8 cellular contexts compared by ENCODE assay signal in genomic region chr5:80961376-80962281, GRCh38. TPM values are rescaled to one million over a fixed set of nuclear protein-coding genes. Genes with fewer than 3 reads are reported as not detected.
DNase-seq lines count a peak whose midpoint lies in the region; ATAC-seq and TF ChIP-seq lines count a peak whose summit lies in the region.

No MANE protein-coding gene starts in this region.

- peaks cover 7% of the 10 kb centered on the region for H3K27me3 Mint-ChIP-seq in activated T-cell treated with anti-CD3 and anti-CD28 coated beads, Interleukin-2, amount 50 U/mL, for 72 hours (ENCODE audit: low read depth)

- peak overlapping the region; percentile 94 for H3K4me2 ChIP-seq in hepatocyte

- H3K4me3 ChIP-seq in HUES48 (ENCODE audit: low read depth, low read length), result peak overlapping the region; percentile 79
- H3K4me3 ChIP-seq in hepatocyte, result peak overlapping the region; percentile 47
- H3K4me3 ChIP-seq in skeletal muscle tissue (ENCODE audit: low read length in 3 of 3), result peak overlapping the region; percentile 57 to 69 (median 65)

- H3K9me3 Mint-ChIP-seq in activated T-cell treated with anti-CD3 and anti-CD28 coated beads, Interleukin-2, amount 50 U/mL, for 72 hours, result no peaks in the 10 kb centered on the region

- peaks cover 8 to 9% of the 10 kb centered on the region in 2 donors for H3K36me3 Mint-ChIP-seq in activated T-cell treated with anti-CD3 and anti-CD28 coated beads, Interleukin-2, amount 50 U/mL, for 72 hours (ENCODE audit: insufficient read depth in 2 of 2)

- H3K27ac ChIP-seq in HUES48 (ENCODE audit: low read depth, low read length) (no peak overlapping the region), hepatocyte (no peak overlapping the region), skeletal muscle tissue (ENCODE audit: low read depth, low read length) (peak overlapping the region; percentile 63)

- DNase-seq in activated T-cell treated with anti-CD3 and anti-CD28 coated beads, Interleukin-2, amount 50 U/mL, for 72 hours, result peak; percentile 56 to 68
- DNase-seq in hepatocyte (ENCODE audit: low spot score) (no peak), GM13977 (ENCODE audit: low spot score) (no peak), cerebellar nuclear complex (lab: John Stamatoyannopoulos, UW) (no peak), epidermal melanocyte (ENCODE audit: insufficient read length, low spot score) (no peak), foreskin melanocyte (no peak)

- H3K9ac ChIP-seq in HUES48 (ENCODE audit: low read depth, low read length) (peak overlapping the region; percentile 46), skeletal muscle tissue (ENCODE audit: low read depth in 1 of 3, low read length in 3 of 3) (peak overlapping the region in 2 of 3 donors; percentile 47 to 75)

- in situ Hi-C loops in GM13977 (cut with MboI; ENCODE audit: low pct_unique_long_range_greater_than_20kb, low sequenced_read_pairs, unreplicated experiment), result no loop called here

- TF ChIP-seq CTCF in hepatocyte (IDR thresholded peaks at IDR 0.05; ENCODE audit: poor library complexity) (no peak), GM13977 (IDR thresholded peaks at IDR 0.05; ENCODE audit: extremely low read depth, insufficient read depth, missing control alignments) (no peak)

- 26% methylated on average over 18 of the region's 18 CpGs for WGBS in hepatocyte (ENCODE audit: low lambda C conversion rate, missing lambda C conversion rate)

- no peaks in the 10 kb centered on the region for H4K20me1 ChIP-seq in hepatocyte (ENCODE audit: insufficient read depth, poor library complexity, severe bottlenecking)

- peaks cover 57% of the 10 kb centered on the region for H3K4me1 Mint-ChIP-seq in activated T-cell treated with anti-CD3 and anti-CD28 coated beads, Interleukin-2, amount 50 U/mL, for 72 hours (ENCODE audit: low read depth)

- peak overlapping the region; percentile 17 for H3K27ac Mint-ChIP-seq in activated T-cell treated with anti-CD3 and anti-CD28 coated beads, Interleukin-2, amount 50 U/mL, for 72 hours

- H3K79me2 ChIP-seq in hepatocyte, result no peaks in the 10 kb centered on the region

- H2AFZ ChIP-seq in hepatocyte, result peak overlapping the region; percentile 36

- H3K27me3 ChIP-seq in HUES48 (ENCODE audit: control insufficient read depth, insufficient read depth, low read length), result peaks cover 28% of the 10 kb centered on the region
- H3K27me3 ChIP-seq in hepatocyte, result peaks cover 58% of the 10 kb centered on the region
- peaks cover 22 to 27% (median 27%) of the 10 kb centered on the region in 3 donors for H3K27me3 ChIP-seq in skeletal muscle tissue (ENCODE audit: control insufficient read depth in 3 of 3, insufficient read depth in 3 of 3, low read length in 3 of 3)

- H3K9me2 ChIP-seq in hepatocyte (replicated peaks; ENCODE audit: insufficient read depth), result no peaks in the 10 kb centered on the region

- peak; percentile 65 for ATAC-seq in activated T-cell treated with anti-CD3 and anti-CD28 coated beads, Interleukin-2, amount 50 U/mL, for 72 hours (replicated peaks in 1 of 2)

- H3K9me3 ChIP-seq in HUES48 (ENCODE audit: control insufficient read depth, insufficient read depth, low read length) (no peaks in the 10 kb centered on the region), hepatocyte (ENCODE audit: low read depth) (no peaks in the 10 kb centered on the region), skeletal muscle tissue (ENCODE audit: control insufficient read depth in 3 of 3, low read length in 3 of 3) (no peaks in the 10 kb centered on the region)

- H3K4me1 ChIP-seq in HUES48 (ENCODE audit: control insufficient read depth, insufficient read depth, low read length) (peaks cover 66% of the 10 kb centered on the region), hepatocyte (ENCODE audit: insufficient read depth) (peaks cover 2% of the 10 kb centered on the region), skeletal muscle tissue (ENCODE audit: control insufficient read depth in 3 of 3, insufficient read depth in 3 of 3, low read length in 3 of 3) (peaks cover 0 to 8% (median 7%) of the 10 kb centered on the region in 3 donors)

- H3K36me3 ChIP-seq in HUES48 (ENCODE audit: control insufficient read depth, insufficient read depth, low read length) (no peaks in the 10 kb centered on the region), hepatocyte (replicated peaks; ENCODE audit: insufficient read depth, low read depth) (no peaks in the 10 kb centered on the region), skeletal muscle tissue (ENCODE audit: control insufficient read depth in 3 of 3, insufficient read depth in 3 of 3, low read length in 3 of 3) (no peaks in the 10 kb centered on the region)

- peak overlapping the region; percentile 90 to 95 for H3K4me3 Mint-ChIP-seq in activated T-cell treated with anti-CD3 and anti-CD28 coated beads, Interleukin-2, amount 50 U/mL, for 72 hours

RNA-seq across cellular contexts. Expression of gene RASGRF2, which starts 1.5 kb away (rescaled TPM):
- 10 to 100 TPM; 19.9 to 20.5 TPM for total RNA-seq in activated T-cell treated with anti-CD3 and anti-CD28 coated beads, Interleukin-2, amount 50 U/mL, for 72 hours
- 3.1 and 3.3 TPM in 2 replicates for total RNA-seq in hepatocyte
- polyA plus RNA-seq in hepatocyte, result 1.8 and 2.0 TPM in 2 replicates
- total RNA-seq in skeletal muscle tissue, result 1.0 TPM

Comparison
In these comparisons a context has a peak if more than half of its experiments do, and no peak if none do; other contexts are left out.
1. DNase-seq: peak in activated T-cell treated with anti-CD3 and anti-CD28 coated beads, Interleukin-2, amount 50 U/mL, for 72 hours (2 of 2); none in hepatocyte (single experiment), GM13977 (single experiment), cerebellar nuclear complex (0 of 2), epidermal melanocyte (single experiment) and foreskin melanocyte (single experiment).
2. Peak in every context shown above with its lines, with median percentiles within 50 percentile points of each other: H3K4me3 ChIP-seq.